ENCODE assay signal across 8 cellular contexts in genomic region chr17:70137451-70138230, GRCh38. TPM values are rescaled to one million over a fixed set of nuclear protein-coding genes. Genes with fewer than 3 reads are reported as not detected.
DNase-seq lines count a peak whose midpoint lies in the region; ATAC-seq and TF ChIP-seq lines count a peak whose summit lies in the region.

No MANE protein-coding gene starts in this region.

- peak overlapping the region; percentile 30 to 82 (median 41) for H3K4me3 Mint-ChIP-seq in naive thymus-derived CD8-positive, alpha-beta T cell

- no peaks in the 10 kb centered on the region for H3K36me3 ChIP-seq in aorta (ENCODE audit: control insufficient read depth in 1 of 2, insufficient read depth in 2 of 2, low read length in 1 of 2)

- peak overlapping the region in 1 of 2 donors; percentile 71 for H3K27ac ChIP-seq in aorta (ENCODE audit: low read depth in 1 of 2, low read length in 2 of 2)

- WGBS in aorta, 2 donors: 12 to 13% methylated on average over 9 of the region's 9 CpGs

- no peaks in the 10 kb centered on the region for H3K27me3 ChIP-seq in aorta (ENCODE audit: control insufficient read depth in 1 of 2, insufficient read depth in 2 of 2, low read length in 1 of 2)

- ATAC-seq in GM18873 (IDR thresholded peaks at IDR 0.05; ENCODE audit: low FRiP score, unreplicated experiment) (peak; percentile 98), HG03060 (IDR thresholded peaks at IDR 0.05; ENCODE audit: low read depth, unreplicated experiment) (peak; percentile 100), SK-N-SH treated with all-trans-retinoic acid at 6 μM for 48 hours (peak; percentile 74), esophagus mucosa (peak; percentile 93), aorta (ENCODE audit: low FRiP score) (peak; percentile 87)
- no peak for ATAC-seq in naive thymus-derived CD8-positive, alpha-beta T cell

- intact Hi-C loops in aorta (cut with DNase I): loop anchor here in 1 of 2 donors (2.0 kb wide), 1 partner anchor 531 kb away; no protein-coding TSS in a partner anchor

- peaks cover 0 to 2% (median 0%) of the 10 kb centered on the region in 5 donors for H3K27me3 Mint-ChIP-seq in naive thymus-derived CD8-positive, alpha-beta T cell

- peaks cover 1% of the 10 kb centered on the region for H3K9me3 ChIP-seq in aorta (ENCODE audit: control insufficient read depth, low read length)

- peaks cover 0 to 4% of the 10 kb centered on the region in 2 donors for H3K4me1 ChIP-seq in aorta (ENCODE audit: control insufficient read depth in 1 of 2, insufficient read depth in 2 of 2, low read length in 2 of 2)

- H3K4me3 ChIP-seq in aorta (ENCODE audit: low read length in 2 of 2): peak overlapping the region; percentile 60 to 70

- no peak; the same call in 1 of the 2 replicates for TF ChIP-seq CTCF in AG09319 (IDR thresholded peaks at IDR 0.05; ENCODE audit: low read depth, low read length)

- peak overlapping the region in 3 of 10 donors; percentile 49 to 71 (median 60) for H3K27ac Mint-ChIP-seq in naive thymus-derived CD8-positive, alpha-beta T cell

- no peaks in the 10 kb centered on the region for H3K36me3 Mint-ChIP-seq in naive thymus-derived CD8-positive, alpha-beta T cell

- H3K4me1 Mint-ChIP-seq in naive thymus-derived CD8-positive, alpha-beta T cell: peaks cover 1 to 13% (median 9%) of the 10 kb centered on the region in 4 donors

- DNase-seq in AG09319 (ENCODE audit: extremely low read depth, low read depth): peak; percentile 88
- DNase-seq in naive thymus-derived CD8-positive, alpha-beta T cell: no peak
- peak in 1 of 2 donors; percentile 58 for DNase-seq in aorta
- DNase-seq in NCI-H2029 (lab: John Stamatoyannopoulos, UW): no peak

- POLR2A ChIA-PET in naive thymus-derived CD8-positive, alpha-beta T cell (lab: Charles Lee): no interaction called here

- no peaks in the 10 kb centered on the region for H3K9me3 Mint-ChIP-seq in naive thymus-derived CD8-positive, alpha-beta T cell

TF ChIP-seq in SK-N-SH treated with all-trans-retinoic acid at 6 μM for 48 hours, 23 proteins besides CTCF, POLR2A, EP300 and RAD21:
- TF ChIP-seq, protein P1, sequence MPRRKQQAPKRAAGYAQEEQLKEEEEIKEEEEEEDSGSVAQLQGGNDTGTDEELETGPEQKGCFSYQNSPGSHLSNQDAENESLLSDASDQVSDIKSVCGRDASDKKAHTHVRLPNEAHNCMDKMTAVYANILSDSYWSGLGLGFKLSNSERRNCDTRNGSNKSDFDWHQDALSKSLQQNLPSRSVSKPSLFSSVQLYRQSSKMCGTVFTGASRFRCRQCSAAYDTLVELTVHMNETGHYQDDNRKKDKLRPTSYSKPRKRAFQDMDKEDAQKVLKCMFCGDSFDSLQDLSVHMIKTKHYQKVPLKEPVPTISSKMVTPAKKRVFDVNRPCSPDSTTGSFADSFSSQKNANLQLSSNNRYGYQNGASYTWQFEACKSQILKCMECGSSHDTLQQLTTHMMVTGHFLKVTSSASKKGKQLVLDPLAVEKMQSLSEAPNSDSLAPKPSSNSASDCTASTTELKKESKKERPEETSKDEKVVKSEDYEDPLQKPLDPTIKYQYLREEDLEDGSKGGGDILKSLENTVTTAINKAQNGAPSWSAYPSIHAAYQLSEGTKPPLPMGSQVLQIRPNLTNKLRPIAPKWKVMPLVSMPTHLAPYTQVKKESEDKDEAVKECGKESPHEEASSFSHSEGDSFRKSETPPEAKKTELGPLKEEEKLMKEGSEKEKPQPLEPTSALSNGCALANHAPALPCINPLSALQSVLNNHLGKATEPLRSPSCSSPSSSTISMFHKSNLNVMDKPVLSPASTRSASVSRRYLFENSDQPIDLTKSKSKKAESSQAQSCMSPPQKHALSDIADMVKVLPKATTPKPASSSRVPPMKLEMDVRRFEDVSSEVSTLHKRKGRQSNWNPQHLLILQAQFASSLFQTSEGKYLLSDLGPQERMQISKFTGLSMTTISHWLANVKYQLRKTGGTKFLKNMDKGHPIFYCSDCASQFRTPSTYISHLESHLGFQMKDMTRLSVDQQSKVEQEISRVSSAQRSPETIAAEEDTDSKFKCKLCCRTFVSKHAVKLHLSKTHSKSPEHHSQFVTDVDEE (CRISPR knock-in tag; IDR thresholded peaks at IDR 0.05): no peak
- no peak for TF ChIP-seq RARB (CRISPR knock-in tag; IDR thresholded peaks at IDR 0.05)
- TF ChIP-seq TOX (CRISPR knock-in tag; IDR thresholded peaks at IDR 0.05; ENCODE audit: borderline replicate concordance): no peak
- TF ChIP-seq GLIS3 (CRISPR knock-in tag; IDR thresholded peaks at IDR 0.05): no peak
- TF ChIP-seq, protein P2, sequence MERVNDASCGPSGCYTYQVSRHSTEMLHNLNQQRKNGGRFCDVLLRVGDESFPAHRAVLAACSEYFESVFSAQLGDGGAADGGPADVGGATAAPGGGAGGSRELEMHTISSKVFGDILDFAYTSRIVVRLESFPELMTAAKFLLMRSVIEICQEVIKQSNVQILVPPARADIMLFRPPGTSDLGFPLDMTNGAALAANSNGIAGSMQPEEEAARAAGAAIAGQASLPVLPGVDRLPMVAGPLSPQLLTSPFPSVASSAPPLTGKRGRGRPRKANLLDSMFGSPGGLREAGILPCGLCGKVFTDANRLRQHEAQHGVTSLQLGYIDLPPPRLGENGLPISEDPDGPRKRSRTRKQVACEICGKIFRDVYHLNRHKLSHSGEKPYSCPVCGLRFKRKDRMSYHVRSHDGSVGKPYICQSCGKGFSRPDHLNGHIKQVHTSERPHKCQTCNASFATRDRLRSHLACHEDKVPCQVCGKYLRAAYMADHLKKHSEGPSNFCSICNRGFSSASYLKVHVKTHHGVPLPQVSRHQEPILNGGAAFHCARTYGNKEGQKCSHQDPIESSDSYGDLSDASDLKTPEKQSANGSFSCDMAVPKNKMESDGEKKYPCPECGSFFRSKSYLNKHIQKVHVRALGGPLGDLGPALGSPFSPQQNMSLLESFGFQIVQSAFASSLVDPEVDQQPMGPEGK (CRISPR knock-in tag; IDR thresholded peaks at IDR 0.05; ENCODE audit: borderline replicate concordance): no peak
- TF ChIP-seq ZNF565 (CRISPR knock-in tag; conservative IDR thresholded peaks at IDR 0.05; ENCODE audit: low read depth): no peak
- TF ChIP-seq ZNF70 (CRISPR knock-in tag; IDR thresholded peaks at IDR 0.05): no peak
- no peak for TF ChIP-seq TCF4 (CRISPR knock-in tag; IDR thresholded peaks at IDR 0.05; ENCODE audit: borderline replicate concordance)
- no peak for TF ChIP-seq CREB5 (CRISPR knock-in tag; IDR thresholded peaks at IDR 0.05; ENCODE audit: low read depth)
- TF ChIP-seq ESRRG (CRISPR knock-in tag; IDR thresholded peaks at IDR 0.05): no peak
- no peak for TF ChIP-seq ARNTL (CRISPR knock-in tag; IDR thresholded peaks at IDR 0.05; ENCODE audit: borderline replicate concordance, low read depth)
- no peak for TF ChIP-seq ZNF8 (CRISPR knock-in tag; IDR thresholded peaks at IDR 0.05)
- TF ChIP-seq, protein P3, sequence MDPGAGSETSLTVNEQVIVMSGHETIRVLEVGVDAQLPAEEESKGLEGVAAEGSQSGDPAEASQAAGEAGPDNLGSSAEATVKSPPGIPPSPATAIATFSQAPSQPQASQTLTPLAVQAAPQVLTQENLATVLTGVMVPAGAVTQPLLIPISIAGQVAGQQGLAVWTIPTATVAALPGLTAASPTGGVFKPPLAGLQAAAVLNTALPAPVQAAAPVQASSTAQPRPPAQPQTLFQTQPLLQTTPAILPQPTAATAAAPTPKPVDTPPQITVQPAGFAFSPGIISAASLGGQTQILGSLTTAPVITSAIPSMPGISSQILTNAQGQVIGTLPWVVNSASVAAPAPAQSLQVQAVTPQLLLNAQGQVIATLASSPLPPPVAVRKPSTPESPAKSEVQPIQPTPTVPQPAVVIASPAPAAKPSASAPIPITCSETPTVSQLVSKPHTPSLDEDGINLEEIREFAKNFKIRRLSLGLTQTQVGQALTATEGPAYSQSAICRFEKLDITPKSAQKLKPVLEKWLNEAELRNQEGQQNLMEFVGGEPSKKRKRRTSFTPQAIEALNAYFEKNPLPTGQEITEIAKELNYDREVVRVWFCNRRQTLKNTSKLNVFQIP (CRISPR knock-in tag; IDR thresholded peaks at IDR 0.05; ENCODE audit: borderline replicate concordance, low read depth): no peak
- TF ChIP-seq OSR1 (CRISPR knock-in tag; IDR thresholded peaks at IDR 0.05): no peak
- no peak for TF ChIP-seq PPARA (CRISPR knock-in tag; IDR thresholded peaks at IDR 0.05; ENCODE audit: borderline replicate concordance)

RNA-seq across cellular contexts. Expression of gene KCNJ2, which starts 31.7 kb away (rescaled TPM):
- 7.5 TPM for total RNA-seq in esophagus mucosa
- total RNA-seq in naive thymus-derived CD8-positive, alpha-beta T cell: not detected
- not detected for polyA plus RNA-seq in naive thymus-derived CD8-positive, alpha-beta T cell
- 1 to 10 TPM; 3.1 to 5.1 TPM for total RNA-seq in aorta
- polyA plus RNA-seq in aorta: under 1 TPM in 1 of 2 donors, not detected in 1; 0.75 TPM

Comparison
In these comparisons a context has a peak if more than half of its experiments do, and no peak if none do; other contexts are left out.
1. ATAC-seq: peak in GM18873 (single experiment), HG03060 (single experiment), SK-N-SH treated with all-trans-retinoic acid at 6 μM for 48 hours (single experiment), esophagus mucosa (single experiment) and aorta (single experiment); none in naive thymus-derived CD8-positive, alpha-beta T cell (0 of 2).